Comparison of ENCODE assay signal across 1 cellular context in genomic region chr14:65187421-65188049, GRCh38.
TF ChIP-seq lines count a peak whose summit lies in the region.

No MANE protein-coding gene starts in this region.

TF ChIP-seq in GM12878, 131 proteins besides CTCF, POLR2A, EP300 and RAD21 (continued from another document):
- TF ChIP-seq, protein P1, sequence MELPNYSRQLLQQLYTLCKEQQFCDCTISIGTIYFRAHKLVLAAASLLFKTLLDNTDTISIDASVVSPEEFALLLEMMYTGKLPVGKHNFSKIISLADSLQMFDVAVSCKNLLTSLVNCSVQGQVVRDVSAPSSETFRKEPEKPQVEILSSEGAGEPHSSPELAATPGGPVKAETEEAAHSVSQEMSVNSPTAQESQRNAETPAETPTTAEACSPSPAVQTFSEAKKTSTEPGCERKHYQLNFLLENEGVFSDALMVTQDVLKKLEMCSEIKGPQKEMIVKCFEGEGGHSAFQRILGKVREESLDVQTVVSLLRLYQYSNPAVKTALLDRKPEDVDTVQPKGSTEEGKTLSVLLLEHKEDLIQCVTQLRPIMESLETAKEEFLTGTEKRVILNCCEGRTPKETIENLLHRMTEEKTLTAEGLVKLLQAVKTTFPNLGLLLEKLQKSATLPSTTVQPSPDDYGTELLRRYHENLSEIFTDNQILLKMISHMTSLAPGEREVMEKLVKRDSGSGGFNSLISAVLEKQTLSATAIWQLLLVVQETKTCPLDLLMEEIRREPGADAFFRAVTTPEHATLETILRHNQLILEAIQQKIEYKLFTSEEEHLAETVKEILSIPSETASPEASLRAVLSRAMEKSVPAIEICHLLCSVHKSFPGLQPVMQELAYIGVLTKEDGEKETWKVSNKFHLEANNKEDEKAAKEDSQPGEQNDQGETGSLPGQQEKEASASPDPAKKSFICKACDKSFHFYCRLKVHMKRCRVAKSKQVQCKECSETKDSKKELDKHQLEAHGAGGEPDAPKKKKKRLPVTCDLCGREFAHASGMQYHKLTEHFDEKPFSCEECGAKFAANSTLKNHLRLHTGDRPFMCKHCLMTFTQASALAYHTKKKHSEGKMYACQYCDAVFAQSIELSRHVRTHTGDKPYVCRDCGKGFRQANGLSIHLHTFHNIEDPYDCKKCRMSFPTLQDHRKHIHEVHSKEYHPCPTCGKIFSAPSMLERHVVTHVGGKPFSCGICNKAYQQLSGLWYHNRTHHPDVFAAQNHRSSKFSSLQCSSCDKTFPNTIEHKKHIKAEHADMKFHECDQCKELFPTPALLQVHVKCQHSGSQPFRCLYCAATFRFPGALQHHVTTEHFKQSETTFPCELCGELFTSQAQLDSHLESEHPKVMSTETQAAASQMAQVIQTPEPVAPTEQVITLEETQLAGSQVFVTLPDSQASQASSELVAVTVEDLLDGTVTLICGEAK (IDR thresholded peaks at IDR 0.05; ENCODE audit: borderline replicate concordance) = no peak
- TF ChIP-seq NFYA (IDR thresholded peaks at IDR 0.05; ENCODE audit: borderline replicate concordance, low read depth, low read length) (no peak), BRCA1 (IDR thresholded peaks at IDR 0.05; ENCODE audit: low read depth, low read length) (no peak), RBBP5 (conservative IDR thresholded peaks at IDR 0.05) (no peak), KDM1A (IDR thresholded peaks at IDR 0.05; ENCODE audit: borderline replicate concordance) (no peak), ZSCAN29 (IDR thresholded peaks at IDR 0.05) (no peak), BACH1 (IDR thresholded peaks at IDR 0.05; ENCODE audit: borderline replicate concordance) (no peak), SUPT20H (IDR thresholded peaks at IDR 0.05; ENCODE audit: borderline replicate concordance, control insufficient read depth, low read depth, low read length) (no peak), POLR2AphosphoS5 (IDR thresholded peaks at IDR 0.05; ENCODE audit: low read length) (no peak), JUND (IDR thresholded peaks at IDR 0.05; ENCODE audit: low read depth, low read length) (no peak), SIN3A (IDR thresholded peaks at IDR 0.05; ENCODE audit: low read depth, low read length) (no peak)
- TF ChIP-seq, protein P2, sequence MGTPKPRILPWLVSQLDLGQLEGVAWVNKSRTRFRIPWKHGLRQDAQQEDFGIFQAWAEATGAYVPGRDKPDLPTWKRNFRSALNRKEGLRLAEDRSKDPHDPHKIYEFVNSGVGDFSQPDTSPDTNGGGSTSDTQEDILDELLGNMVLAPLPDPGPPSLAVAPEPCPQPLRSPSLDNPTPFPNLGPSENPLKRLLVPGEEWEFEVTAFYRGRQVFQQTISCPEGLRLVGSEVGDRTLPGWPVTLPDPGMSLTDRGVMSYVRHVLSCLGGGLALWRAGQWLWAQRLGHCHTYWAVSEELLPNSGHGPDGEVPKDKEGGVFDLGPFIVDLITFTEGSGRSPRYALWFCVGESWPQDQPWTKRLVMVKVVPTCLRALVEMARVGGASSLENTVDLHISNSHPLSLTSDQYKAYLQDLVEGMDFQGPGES (IDR thresholded peaks at IDR 0.05) = no peak
